In genomic region chr10:127990132-127990788, GRCh38 we compare ENCODE assay signal across 8 cellular contexts.
A peak's percentile ranks its signal among the peaks of the same experiment; 100 is the strongest.
DNase-seq lines count a peak whose midpoint lies in the region; ATAC-seq and TF ChIP-seq lines count a peak whose summit lies in the region.
"Not testable (repeated sequence)": the region's sequence is repeated elsewhere in the genome, so short reads cannot be mapped to it uniquely, and the experiment has no call there.

No MANE protein-coding gene starts in this region.

- 78% methylated on average over 9 of the region's 9 CpGs for WGBS in suprapubic skin

- TF ChIP-seq EP300 in suprapubic skin (IDR thresholded peaks at IDR 0.05) = not testable (repeated sequence)

- not testable (repeated sequence) for H3K4me3 ChIP-seq in Loucy (ENCODE audit: low read length, poor library complexity, severe bottlenecking); coronary artery; gastrocnemius medialis; suprapubic skin

- peak overlapping the region; percentile 38; the same call in 1 of the 2 replicates for H2AFZ ChIP-seq in Loucy (ENCODE audit: low read length)

- H3K4me2 ChIP-seq in Loucy (ENCODE audit: low read depth, low read length, poor library complexity, severe bottlenecking) = peak overlapping the region; percentile 62

- peak; percentile 50 for DNase-seq in activated CD4-positive, alpha-beta T cell treated with anti-CD3 and anti-CD28 coated beads for 48 hours
- peak; percentile 41 for DNase-seq in activated naive CD4-positive, alpha-beta T cell treated with Interleukin-2 at 50 U/mL for 16 hours
- DNase-seq in coronary artery (ENCODE audit: low spot score) (peak; percentile 50), iris pigment epithelial cell (ENCODE audit: low read depth) (peak; percentile 34)
- not testable (repeated sequence) for DNase-seq in gastrocnemius medialis; suprapubic skin (ENCODE audit: low spot score in 2 of 2)

- H3K36me3 ChIP-seq in Loucy (ENCODE audit: insufficient read depth, low read length); gastrocnemius medialis; suprapubic skin: not testable (repeated sequence)

- H3K27me3 ChIP-seq in Loucy (ENCODE audit: insufficient read depth, low read length, poor library complexity, severe bottlenecking); gastrocnemius medialis; suprapubic skin: not testable (repeated sequence)

- not testable (repeated sequence) for TF ChIP-seq CTCF in C4-2B (conservative IDR thresholded peaks at IDR 0.05); Loucy (conservative IDR thresholded peaks at IDR 0.05; ENCODE audit: low read length); coronary artery (IDR thresholded peaks at IDR 0.05); gastrocnemius medialis (IDR thresholded peaks at IDR 0.05 in 4 of 5, conservative IDR thresholded peaks at IDR 0.05 in 1 of 5); suprapubic skin (IDR thresholded peaks at IDR 0.05)

- in situ Hi-C loops in gastrocnemius medialis (cut with MboI; ENCODE audit: low sequenced_read_pairs in 4 of 4) = not testable (repeated sequence)

- H3K27ac ChIP-seq in C4-2B (peak overlapping the region; percentile 39; the same call in 1 of the 2 replicates), coronary artery (peak overlapping the region in 1 of 2 donors; percentile 81), gastrocnemius medialis (peak overlapping the region in 3 of 4 donors; percentile 15 to 66 (median 50)), suprapubic skin (peak overlapping the region; percentile 22)

- H4K20me1 ChIP-seq in Loucy (ENCODE audit: insufficient read depth, low read length, poor library complexity, severe bottlenecking) = not testable (repeated sequence)

- H3K9ac ChIP-seq in Loucy (ENCODE audit: low read depth, low read length, poor library complexity, severe bottlenecking) = not testable (repeated sequence)

- H3K4me1 ChIP-seq in Loucy (ENCODE audit: insufficient read depth, low read length, poor library complexity, severe bottlenecking) (peaks cover 20% of the 10 kb centered on the region), gastrocnemius medialis (peaks cover 5 to 10% of the 10 kb centered on the region in 2 donors), suprapubic skin (peaks cover 25% of the 10 kb centered on the region)

- H3F3A ChIP-seq in Loucy (ENCODE audit: low read depth) = not testable (repeated sequence)

- not testable (repeated sequence) for H3K9me3 ChIP-seq in Loucy (ENCODE audit: insufficient read depth, low read depth, low read length); gastrocnemius medialis; suprapubic skin

- not testable (repeated sequence) for H3K79me2 ChIP-seq in Loucy (ENCODE audit: insufficient read depth, low read length)

- H3K9me2 ChIP-seq in Loucy (replicated peaks; ENCODE audit: low read depth, low read length) = not testable (repeated sequence)

- not testable (repeated sequence) for TF ChIP-seq POLR2A in gastrocnemius medialis (IDR thresholded peaks at IDR 0.05); suprapubic skin (IDR thresholded peaks at IDR 0.05)

- ATAC-seq in gastrocnemius medialis = not testable (repeated sequence)

- intact Hi-C loops in gastrocnemius medialis (cut with DNase I; ENCODE audit: low total_unique reads) = not testable (repeated sequence)
